Comparison of ENCODE assay signal across 8 cellular contexts in genomic region chr16:74601131-74601871, GRCh38. TPM values are rescaled to one million over a fixed set of nuclear protein-coding genes. Genes with fewer than 3 reads are reported as not detected.
DNase-seq lines count a peak whose midpoint lies in the region; ATAC-seq lines count a peak whose summit lies in the region.

No MANE protein-coding gene starts in this region.

- DNase-seq in activated CD4-positive, alpha-beta T cell treated with anti-CD3 and anti-CD28 coated beads, Interleukin-2, amount 10 ng/mL, durations not matched to agents 7 days and 5 days, result peak; percentile 84
- DNase-seq in left colon, result peak; percentile 56 to 58
- DNase-seq in GOT3 (lab: John Stamatoyannopoulos, UW), result no peak
- no peak for DNase-seq in NCI-H2227 treated with DMSO at 0.1 percent for 48 hours (lab: John Stamatoyannopoulos, UW)

- H3K4me3 Mint-ChIP-seq in activated CD4-positive, alpha-beta T cell treated with anti-CD3 and anti-CD28 coated beads, Interleukin-2, amount 10 ng/mL, durations not matched to agents 7 days and 5 days, result peak overlapping the region; percentile 61

- POLR2A ChIA-PET in activated CD4-positive, alpha-beta T cell treated with anti-CD3 and anti-CD28 coated beads, Interleukin-2, amount 10 ng/mL, durations not matched to agents 7 days and 5 days (lab: Charles Lee), result interaction anchor here (0.6 to 0.7 kb wide), 2 partner anchors 19 to 77 kb away, joined by 3 read pairs; no protein-coding TSS in a partner anchor

- peaks cover 74% of the 10 kb centered on the region for H3K4me1 Mint-ChIP-seq in activated CD4-positive, alpha-beta T cell treated with anti-CD3 and anti-CD28 coated beads, Interleukin-2, amount 10 ng/mL, durations not matched to agents 7 days and 5 days

- H3K27ac Mint-ChIP-seq in activated CD4-positive, alpha-beta T cell treated with anti-CD3 and anti-CD28 coated beads, Interleukin-2, amount 10 ng/mL, durations not matched to agents 7 days and 5 days, result peak overlapping the region; percentile 93

- CTCF ChIA-PET in activated CD4-positive, alpha-beta T cell treated with anti-CD3 and anti-CD28 coated beads, Interleukin-2, amount 10 ng/mL, durations not matched to agents 7 days and 5 days (lab: Charles Lee), result interaction anchor here (0.6 to 0.7 kb wide), 2 partner anchors 25 to 31 kb away, joined by 3 read pairs; no protein-coding TSS in a partner anchor

- ATAC-seq in GM18499 (IDR thresholded peaks at IDR 0.05; ENCODE audit: insufficient read depth, unreplicated experiment), result peak; percentile 59
- ATAC-seq in HG03342 (IDR thresholded peaks at IDR 0.05; ENCODE audit: unreplicated experiment), result peak; percentile 63
- ATAC-seq in left colon, result peak; percentile 93
- ATAC-seq in GM18870 (IDR thresholded peaks at IDR 0.05; ENCODE audit: unreplicated experiment), result no peak
- no peak for ATAC-seq in HG02588 (IDR thresholded peaks at IDR 0.05; ENCODE audit: unreplicated experiment)

- intact Hi-C loops in left colon (cut with DNase I, micrococcal nuclease), result no loop called here

- H3K36me3 Mint-ChIP-seq in activated CD4-positive, alpha-beta T cell treated with anti-CD3 and anti-CD28 coated beads, Interleukin-2, amount 10 ng/mL, durations not matched to agents 7 days and 5 days (ENCODE audit: low read depth), result peaks cover 65% of the 10 kb centered on the region

- H3K27me3 Mint-ChIP-seq in activated CD4-positive, alpha-beta T cell treated with anti-CD3 and anti-CD28 coated beads, Interleukin-2, amount 10 ng/mL, durations not matched to agents 7 days and 5 days, result no peaks in the 10 kb centered on the region

- H3K9me3 Mint-ChIP-seq in activated CD4-positive, alpha-beta T cell treated with anti-CD3 and anti-CD28 coated beads, Interleukin-2, amount 10 ng/mL, durations not matched to agents 7 days and 5 days, result no peaks in the 10 kb centered on the region

RNA-seq across cellular contexts. Expression of gene GLG1, which starts 5.6 kb away (rescaled TPM):
- total RNA-seq in activated CD4-positive, alpha-beta T cell treated with anti-CD3 and anti-CD28 coated beads, Interleukin-2, amount 10 ng/mL, durations not matched to agents 7 days and 5 days, result 100 to 1,000 TPM; 151 to 157 TPM
- total RNA-seq in left colon, result 10 to 100 TPM; 97.1 to 99.5 TPM

Comparison
In these comparisons a context has a peak if more than half of its experiments do, and no peak if none do; other contexts are left out.
1. ATAC-seq: peak in GM18499 (single experiment), HG03342 (single experiment) and left colon (single experiment); none in GM18870 (single experiment) and HG02588 (single experiment).
2. DNase-seq: peak in activated CD4-positive, alpha-beta T cell treated with anti-CD3 and anti-CD28 coated beads, Interleukin-2, amount 10 ng/mL, durations not matched to agents 7 days and 5 days (single experiment) and left colon (2 of 2); none in GOT3 (single experiment) and NCI-H2227 treated with DMSO at 0.1 percent for 48 hours (single experiment).